In the genomic region with DNA sequence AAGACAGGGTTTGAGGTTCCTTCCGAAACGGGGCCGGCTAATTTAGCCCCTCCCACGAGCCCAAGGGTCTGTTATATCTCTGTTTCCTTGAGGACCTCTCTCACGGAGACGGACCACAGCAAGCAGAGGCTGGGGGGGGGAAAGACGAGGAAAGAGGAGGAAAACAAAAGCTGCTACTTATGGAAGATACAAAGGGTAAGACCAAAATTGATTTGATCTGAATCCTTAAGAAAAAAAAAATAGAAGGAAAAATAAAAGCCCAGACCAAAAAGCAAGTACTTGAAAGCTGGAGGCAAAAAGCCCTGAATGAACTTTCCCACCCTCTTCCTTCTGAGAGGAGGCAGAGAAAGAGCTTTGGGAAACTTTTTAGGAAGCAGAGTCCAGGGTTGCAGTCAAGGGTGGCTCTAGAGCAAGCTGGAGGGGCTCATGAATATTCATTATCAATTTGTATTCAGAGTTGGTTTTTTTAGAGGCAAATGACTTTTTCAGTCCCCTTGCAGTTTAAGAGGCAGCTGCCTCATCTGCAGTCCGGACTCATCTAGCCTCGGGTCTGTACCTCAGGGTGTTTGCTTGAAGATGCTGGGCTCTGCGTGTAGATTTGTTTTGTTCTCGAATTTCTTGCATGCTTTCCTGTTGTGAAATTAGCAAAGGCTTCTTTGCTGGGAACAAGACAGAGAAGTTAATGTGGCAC, we compare ENCODE assay signal across 8 cellular contexts. TPM values are rescaled to one million over a fixed set of nuclear protein-coding genes. Genes with fewer than 3 reads are reported as not detected.
DNase-seq lines count a peak whose midpoint lies in the region; ATAC-seq and TF ChIP-seq lines count a peak whose summit lies in the region.

Gene ENTPD1 (plus strand): TSS at position 103 of the 691 bp plus-strand sequence. CDS start 77 bp downstream, at position 180.

- TF ChIP-seq CTCF in GM12875 (IDR thresholded peaks at IDR 0.05; ENCODE audit: borderline replicate concordance, insufficient read depth, low read depth, low read length) (no peak), lung (IDR thresholded peaks at IDR 0.05; ENCODE audit: control extremely low read depth, extremely low read depth) (no peak), thyroid gland (IDR thresholded peaks at IDR 0.05) (no peak)

- TF ChIP-seq POLR2A in thyroid gland (IDR thresholded peaks at IDR 0.05): no peak

- no peaks in the 10 kb centered on the region for H3K9me3 ChIP-seq in lung (ENCODE audit: control insufficient read depth in 2 of 2, insufficient read depth in 1 of 2, low read length in 1 of 2)
- no peaks in the 10 kb centered on the region for H3K9me3 ChIP-seq in thyroid gland
- no peaks in the 10 kb centered on the region for H3K9me3 ChIP-seq in MG63

- peaks cover 4% of the 10 kb centered on the region for H3K36me3 Mint-ChIP-seq in IgD-negative memory B cell

- peak within 1 kb of the TSS; percentile 91 to 98 (median 96) for H3K4me3 Mint-ChIP-seq in IgD-negative memory B cell

- H3K36me3 ChIP-seq in lung (ENCODE audit: control insufficient read depth in 2 of 2, insufficient read depth in 2 of 2, low read length in 2 of 2) (no peaks in the 10 kb centered on the region), thyroid gland (no peaks in the 10 kb centered on the region), MG63 (no peaks in the 10 kb centered on the region)

- H3K27ac ChIP-seq in cingulate gyrus (ENCODE audit: low read depth, low read length): peak within 1 kb of the TSS; percentile 41
- peak within 1 kb of the TSS in 1 of 2 donors; percentile 86 for H3K27ac ChIP-seq in lung (ENCODE audit: low read depth in 1 of 2, low read length in 1 of 2)
- peak within 1 kb of the TSS; percentile 18 to 70 (median 24) for H3K27ac ChIP-seq in thyroid gland

- peak; percentile 15 for ATAC-seq in lung (ENCODE audit: insufficient read depth, low FRiP score)

- H3K27me3 ChIP-seq in lung (ENCODE audit: control insufficient read depth, insufficient read depth): no peaks in the 10 kb centered on the region
- H3K27me3 ChIP-seq in thyroid gland: no peaks in the 10 kb centered on the region
- no peaks in the 10 kb centered on the region for H3K27me3 ChIP-seq in MG63

- peaks cover 44 to 49% (median 46%) of the 10 kb centered on the region in 3 donors for H3K4me1 Mint-ChIP-seq in IgD-negative memory B cell

- no peaks in the 10 kb centered on the region for H3K9me3 Mint-ChIP-seq in IgD-negative memory B cell

- peaks cover 0 to 9% of the 10 kb centered on the region in 2 donors for H3K4me1 ChIP-seq in lung (ENCODE audit: control insufficient read depth in 2 of 2, insufficient read depth in 2 of 2, low read length in 2 of 2)
- H3K4me1 ChIP-seq in thyroid gland: peaks cover 0 to 4% of the 10 kb centered on the region in 2 donors

- 1 to 3% methylated on average over 11 of the region's 11 CpGs for WGBS in lung, 2 donors
- WGBS in thyroid gland, 2 donors: 6 to 13% methylated on average over 11 of the region's 11 CpGs

- DNase-seq in lung (ENCODE audit: low spot score): no peak
- peak in 1 of 2 donors; percentile 4 for DNase-seq in thyroid gland
- DNase-seq in RKO (ENCODE audit: low spot score): no peak
- no peak for DNase-seq in stimulated activated CD4-positive, alpha-beta T cell treated with anti-CD3 and anti-CD28 coated beads, Interleukin-4, amount 100 ng/mL, for 1 hour
- no peak for DNase-seq in MG63

- H3K27me3 Mint-ChIP-seq in IgD-negative memory B cell: peaks cover 1% of the 10 kb centered on the region

- intact Hi-C loops in thyroid gland (cut with DNase I): loop anchor here (10.0 kb wide), 1 partner anchor 69 kb away; no protein-coding TSS in a partner anchor

- H3K4me3 ChIP-seq in GM12875 (ENCODE audit: low read depth, low read length) (peak within 1 kb of the TSS; percentile 75), lung (peak within 1 kb of the TSS; percentile 22), thyroid gland (replicated peaks in 1 of 3) (peak within 1 kb of the TSS in 2 of 3 donors; percentile 16), MG63 (no peak within 1 kb of the TSS)

- H3K27ac Mint-ChIP-seq in IgD-negative memory B cell: peak within 1 kb of the TSS; percentile 88 to 97 (median 95)

RNA-seq across cellular contexts. Expression of gene ENTPD1, which starts in this region (rescaled TPM):
- polyA plus RNA-seq in IgD-negative memory B cell (48.0 TPM), lung (10 to 100 TPM in 1 of 2 donors, 1 to 10 TPM in 1; 5.5 to 15.6 TPM)
- total RNA-seq in lung (10 to 100 TPM; 20.9 to 46.6 TPM), thyroid gland (10 to 100 TPM in 3 of 4 donors, 1 to 10 TPM in 1; 7.2 to 19.3 (median 13.4) TPM)
- total RNA-seq in MG63 (2014; rRNA removed; shearing (Covaris generic); ENCODE audit: low replicate concordance): not detected in 2 replicates
